Comparison of ENCODE assay signal across 8 cellular contexts in genomic region chr11:62671604-62672528, GRCh38. TPM values are rescaled to one million over a fixed set of nuclear protein-coding genes. Genes with fewer than 3 reads are reported as not detected.
A peak's percentile ranks its signal among the peaks of the same experiment; 100 is the strongest.
DNase-seq lines count a peak whose midpoint lies in the region; ATAC-seq and TF ChIP-seq lines count a peak whose summit lies in the region.

TSS of gene LBHD1 (minus strand) at chr11:62672267. CDS start at chr11:62670031, 2,236 bp downstream.
TSS of gene UQCC3 (plus strand) at chr11:62671673. CDS start at chr11:62671746, 73 bp downstream.

- H3K36me3 ChIP-seq in neural progenitor cell (no peaks in the 10 kb centered on the region), subcutaneous abdominal adipose tissue (ENCODE audit: control insufficient read depth in 5 of 5, insufficient read depth in 5 of 5, low read length in 5 of 5) (peaks cover 8 to 38% (median 19%) of the 10 kb centered on the region in 5 donors)

- no peaks in the 10 kb centered on the region for H3K27me3 Mint-ChIP-seq in neural progenitor cell (ENCODE audit: insufficient read depth, low read depth)

- H3K27me3 ChIP-seq in neural progenitor cell (no peaks in the 10 kb centered on the region), subcutaneous abdominal adipose tissue (ENCODE audit: control insufficient read depth in 5 of 5, insufficient read depth in 4 of 5, low read length in 5 of 5) (no peaks in the 10 kb centered on the region)

- H3K4me2 ChIP-seq in neural progenitor cell = peak within 1 kb of the TSS; percentile 97

- H4K20me1 ChIP-seq in neural progenitor cell (ENCODE audit: low read depth) = peaks cover 6% of the 10 kb centered on the region

- peaks cover 73% of the 10 kb centered on the region for H3F3A ChIP-seq in neural progenitor cell (ENCODE audit: low read depth)

- peak; percentile 87 for TF ChIP-seq POLR2A in Raji (IDR thresholded peaks at IDR 0.05; ENCODE audit: insufficient read depth, low read depth, low read length)

- H3K27ac Mint-ChIP-seq in neural progenitor cell = peak within 1 kb of the TSS; percentile 99

- no peak for TF ChIP-seq CTCF in LNCaP clone FGC (IDR thresholded peaks at IDR 0.05; ENCODE audit: control insufficient read depth, extremely low read depth, insufficient read depth)
- TF ChIP-seq CTCF in fibroblast of villous mesenchyme (IDR thresholded peaks at IDR 0.05; ENCODE audit: insufficient read depth, low read depth, low read length) = no peak
- no peak for TF ChIP-seq CTCF in neural progenitor cell (IDR thresholded peaks at IDR 0.05)

- ATAC-seq in GM21723 (IDR thresholded peaks at IDR 0.05; ENCODE audit: unreplicated experiment) = peak; percentile 62

- H3K27ac ChIP-seq in neural progenitor cell = peak within 1 kb of the TSS; percentile 23
- peak within 1 kb of the TSS; percentile 89 for H3K27ac ChIP-seq in subcutaneous abdominal adipose tissue (ENCODE audit: low read depth, low read length)

- no peaks in the 10 kb centered on the region for H3K9me3 ChIP-seq in neural progenitor cell (ENCODE audit: low read depth)
- H3K9me3 ChIP-seq in subcutaneous abdominal adipose tissue (ENCODE audit: control insufficient read depth in 5 of 5, low read length in 5 of 5) = no peaks in the 10 kb centered on the region

- H3K4me3 Mint-ChIP-seq in neural progenitor cell = peak within 1 kb of the TSS; percentile 100

- H3K9ac ChIP-seq in neural progenitor cell = peak within 1 kb of the TSS; percentile 70
- peak within 1 kb of the TSS; percentile 83 to 91 (median 84) for H3K9ac ChIP-seq in subcutaneous abdominal adipose tissue (ENCODE audit: low read length in 5 of 5)

- peaks cover 29% of the 10 kb centered on the region for H3K4me1 Mint-ChIP-seq in neural progenitor cell

- H3K9me3 Mint-ChIP-seq in neural progenitor cell = no peaks in the 10 kb centered on the region

- peaks cover 13% of the 10 kb centered on the region for H3K36me3 Mint-ChIP-seq in neural progenitor cell

- H2AFZ ChIP-seq in neural progenitor cell (replicated peaks) = peak within 1 kb of the TSS; percentile 84

- H3K4me1 ChIP-seq in neural progenitor cell = peaks cover 5% of the 10 kb centered on the region
- peaks cover under 1 to 45% (median 36%) of the 10 kb centered on the region in 5 donors for H3K4me1 ChIP-seq in subcutaneous abdominal adipose tissue (ENCODE audit: control insufficient read depth in 5 of 5, insufficient read depth in 5 of 5, low read length in 5 of 5)

- H3K4me3 ChIP-seq in LNCaP clone FGC (ENCODE audit: low read depth, low read length) (peak within 1 kb of the TSS; percentile 89), fibroblast of villous mesenchyme (ENCODE audit: low read depth, low read length) (peak within 1 kb of the TSS; percentile 83), neural progenitor cell (peak within 1 kb of the TSS; percentile 85), subcutaneous abdominal adipose tissue (ENCODE audit: low read depth in 1 of 5, low read length in 5 of 5) (peak within 1 kb of the TSS; percentile 81 to 98 (median 94))

- peaks cover 40% of the 10 kb centered on the region for H3K79me2 ChIP-seq in neural progenitor cell (ENCODE audit: low read depth)

- peak; percentile 59 for DNase-seq in DMS 273 treated with DMSO at 0.1 percent for 48 hours (lab: John Stamatoyannopoulos, UW)
- DNase-seq in LNCaP clone FGC (ENCODE audit: low read depth) = no peak
- peak; percentile 73 for DNase-seq in activated gamma-delta T cell (lab: John Stamatoyannopoulos, UW)
- DNase-seq in fibroblast of villous mesenchyme (ENCODE audit: low read depth) = peak; percentile 81
- DNase-seq in neural progenitor cell (ENCODE audit: low spot score) = peak; percentile 95

RNA-seq across cellular contexts. Expression of gene LBHD1, which starts in this region (rescaled TPM):
- total RNA-seq in fibroblast of villous mesenchyme (4.3 and 7.4 TPM in 2 replicates), neural progenitor cell (ENCODE audit: low replicate concordance) (3.4 and 4.0 TPM in 2 replicates)

RNA-seq across cellular contexts. Expression of gene UQCC3, which starts in this region (rescaled TPM):
- total RNA-seq in fibroblast of villous mesenchyme (6.5 and 10.0 TPM in 2 replicates), neural progenitor cell (ENCODE audit: low replicate concordance) (5.7 and 11.7 TPM in 2 replicates)
